Comparison of ENCODE assay signal across 1 cellular context in genomic region chr1:182295697-182296096, GRCh38.
TF ChIP-seq lines count a peak whose summit lies in the region.

No MANE protein-coding gene starts in this region.

TF ChIP-seq in K562, 482 proteins besides CTCF, POLR2A, EP300 and RAD21 (continued from another document):
- TF ChIP-seq, protein P1, sequence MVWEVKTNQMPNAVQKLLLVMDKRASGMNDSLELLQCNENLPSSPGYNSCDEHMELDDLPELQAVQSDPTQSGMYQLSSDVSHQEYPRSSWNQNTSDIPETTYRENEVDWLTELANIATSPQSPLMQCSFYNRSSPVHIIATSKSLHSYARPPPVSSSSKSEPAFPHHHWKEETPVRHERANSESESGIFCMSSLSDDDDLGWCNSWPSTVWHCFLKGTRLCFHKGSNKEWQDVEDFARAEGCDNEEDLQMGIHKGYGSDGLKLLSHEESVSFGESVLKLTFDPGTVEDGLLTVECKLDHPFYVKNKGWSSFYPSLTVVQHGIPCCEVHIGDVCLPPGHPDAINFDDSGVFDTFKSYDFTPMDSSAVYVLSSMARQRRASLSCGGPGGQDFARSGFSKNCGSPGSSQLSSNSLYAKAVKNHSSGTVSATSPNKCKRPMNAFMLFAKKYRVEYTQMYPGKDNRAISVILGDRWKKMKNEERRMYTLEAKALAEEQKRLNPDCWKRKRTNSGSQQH (CRISPR knock-in tag; IDR thresholded peaks at IDR 0.05), result 0 out of 2 replicates have a peak, but pooled peaks have one; percentile 78
- TF ChIP-seq NCOA6 (IDR thresholded peaks at IDR 0.05) (no peak), HDAC6 (IDR thresholded peaks at IDR 0.05; ENCODE audit: low read depth, low read length) (no peak), ILF3 (IDR thresholded peaks at IDR 0.05; ENCODE audit: borderline replicate concordance) (no peak), THRAP3 (IDR thresholded peaks at IDR 0.05; ENCODE audit: borderline replicate concordance) (0 out of 2 replicates have a peak, but pooled peaks have one; percentile 62), POLR2AphosphoS2 (IDR thresholded peaks at IDR 0.05; ENCODE audit: low read length) (no peak), SAFB2 (IDR thresholded peaks at IDR 0.05; ENCODE audit: borderline replicate concordance, low read depth, low read length, severe bottlenecking) (no peak), GABPB2 (CRISPR knock-in tag; conservative IDR thresholded peaks at IDR 0.05) (no peak), BACH1 (tag; IDR thresholded peaks at IDR 0.05) (no peak), ELF4 (CRISPR knock-in tag; IDR thresholded peaks at IDR 0.05) (0 out of 2 replicates have a peak, but pooled peaks have one; percentile 53), TAF9B (IDR thresholded peaks at IDR 0.05; ENCODE audit: partially characterized antibody) (peak; percentile 11), IFI16 (CRISPR knock-in tag; IDR thresholded peaks at IDR 0.05) (no peak), ZNF511 (CRISPR knock-in tag; IDR thresholded peaks at IDR 0.05) (no peak), FOXK1 (CRISPR knock-in tag; IDR thresholded peaks at IDR 0.05; ENCODE audit: borderline replicate concordance) (no peak), ZNF174 (CRISPR knock-in tag; IDR thresholded peaks at IDR 0.05) (no peak), VEZF1 (CRISPR knock-in tag; IDR thresholded peaks at IDR 0.05) (no peak), NR2C1 (IDR thresholded peaks at IDR 0.05) (no peak), NR2C1 (tag; IDR thresholded peaks at IDR 0.05) (no peak), CSDE1 (IDR thresholded peaks at IDR 0.05) (no peak), ZBTB26 (CRISPR knock-in tag; IDR thresholded peaks at IDR 0.05) (peak; percentile 73; the same call in 1 of the 2 replicates), ZNF589 (CRISPR knock-in tag; IDR thresholded peaks at IDR 0.05; ENCODE audit: low read depth) (no peak), ZSCAN29 (IDR thresholded peaks at IDR 0.05) (no peak), HCFC1 (IDR thresholded peaks at IDR 0.05; ENCODE audit: low read depth, low read length) (no peak), KAT2B (IDR thresholded peaks at IDR 0.05; ENCODE audit: low read depth, low read length) (no peak), SRSF7 (optimal IDR thresholded peaks at IDR 0.05; ENCODE audit: low read depth, low read length) (no peak), ZNF354B (CRISPR knock-in tag; IDR thresholded peaks at IDR 0.05) (no peak), ZBTB2 (IDR thresholded peaks at IDR 0.05) (0 out of 2 replicates have a peak, but pooled peaks have one; percentile 33), HOXB6 (CRISPR knock-in tag; IDR thresholded peaks at IDR 0.05; ENCODE audit: borderline replicate concordance) (no peak)
- TF ChIP-seq, protein P2, sequence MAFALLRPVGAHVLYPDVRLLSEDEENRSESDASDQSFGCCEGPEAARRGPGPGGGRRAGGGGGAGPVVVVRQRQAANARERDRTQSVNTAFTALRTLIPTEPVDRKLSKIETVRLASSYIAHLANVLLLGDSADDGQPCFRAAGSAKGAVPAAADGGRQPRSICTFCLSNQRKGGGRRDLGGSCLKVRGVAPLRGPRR (CRISPR knock-in tag; IDR thresholded peaks at IDR 0.05), result no peak
- TF ChIP-seq, protein P3, sequence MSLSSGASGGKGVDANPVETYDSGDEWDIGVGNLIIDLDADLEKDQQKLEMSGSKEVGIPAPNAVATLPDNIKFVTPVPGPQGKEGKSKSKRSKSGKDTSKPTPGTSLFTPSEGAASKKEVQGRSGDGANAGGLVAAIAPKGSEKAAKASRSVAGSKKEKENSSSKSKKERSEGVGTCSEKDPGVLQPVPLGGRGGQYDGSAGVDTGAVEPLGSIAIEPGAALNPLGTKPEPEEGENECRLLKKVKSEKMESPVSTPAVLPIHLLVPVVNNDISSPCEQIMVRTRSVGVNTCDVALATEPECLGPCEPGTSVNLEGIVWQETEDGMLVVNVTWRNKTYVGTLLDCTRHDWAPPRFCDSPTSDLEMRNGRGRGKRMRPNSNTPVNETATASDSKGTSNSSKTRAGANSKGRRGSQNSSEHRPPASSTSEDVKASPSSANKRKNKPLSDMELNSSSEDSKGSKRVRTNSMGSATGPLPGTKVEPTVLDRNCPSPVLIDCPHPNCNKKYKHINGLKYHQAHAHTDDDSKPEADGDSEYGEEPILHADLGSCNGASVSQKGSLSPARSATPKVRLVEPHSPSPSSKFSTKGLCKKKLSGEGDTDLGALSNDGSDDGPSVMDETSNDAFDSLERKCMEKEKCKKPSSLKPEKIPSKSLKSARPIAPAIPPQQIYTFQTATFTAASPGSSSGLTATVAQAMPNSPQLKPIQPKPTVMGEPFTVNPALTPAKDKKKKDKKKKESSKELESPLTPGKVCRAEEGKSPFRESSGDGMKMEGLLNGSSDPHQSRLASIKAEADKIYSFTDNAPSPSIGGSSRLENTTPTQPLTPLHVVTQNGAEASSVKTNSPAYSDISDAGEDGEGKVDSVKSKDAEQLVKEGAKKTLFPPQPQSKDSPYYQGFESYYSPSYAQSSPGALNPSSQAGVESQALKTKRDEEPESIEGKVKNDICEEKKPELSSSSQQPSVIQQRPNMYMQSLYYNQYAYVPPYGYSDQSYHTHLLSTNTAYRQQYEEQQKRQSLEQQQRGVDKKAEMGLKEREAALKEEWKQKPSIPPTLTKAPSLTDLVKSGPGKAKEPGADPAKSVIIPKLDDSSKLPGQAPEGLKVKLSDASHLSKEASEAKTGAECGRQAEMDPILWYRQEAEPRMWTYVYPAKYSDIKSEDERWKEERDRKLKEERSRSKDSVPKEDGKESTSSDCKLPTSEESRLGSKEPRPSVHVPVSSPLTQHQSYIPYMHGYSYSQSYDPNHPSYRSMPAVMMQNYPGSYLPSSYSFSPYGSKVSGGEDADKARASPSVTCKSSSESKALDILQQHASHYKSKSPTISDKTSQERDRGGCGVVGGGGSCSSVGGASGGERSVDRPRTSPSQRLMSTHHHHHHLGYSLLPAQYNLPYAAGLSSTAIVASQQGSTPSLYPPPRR (CRISPR knock-in tag; IDR thresholded peaks at IDR 0.05; ENCODE audit: borderline replicate concordance), result no peak
- TF ChIP-seq, protein P4, sequence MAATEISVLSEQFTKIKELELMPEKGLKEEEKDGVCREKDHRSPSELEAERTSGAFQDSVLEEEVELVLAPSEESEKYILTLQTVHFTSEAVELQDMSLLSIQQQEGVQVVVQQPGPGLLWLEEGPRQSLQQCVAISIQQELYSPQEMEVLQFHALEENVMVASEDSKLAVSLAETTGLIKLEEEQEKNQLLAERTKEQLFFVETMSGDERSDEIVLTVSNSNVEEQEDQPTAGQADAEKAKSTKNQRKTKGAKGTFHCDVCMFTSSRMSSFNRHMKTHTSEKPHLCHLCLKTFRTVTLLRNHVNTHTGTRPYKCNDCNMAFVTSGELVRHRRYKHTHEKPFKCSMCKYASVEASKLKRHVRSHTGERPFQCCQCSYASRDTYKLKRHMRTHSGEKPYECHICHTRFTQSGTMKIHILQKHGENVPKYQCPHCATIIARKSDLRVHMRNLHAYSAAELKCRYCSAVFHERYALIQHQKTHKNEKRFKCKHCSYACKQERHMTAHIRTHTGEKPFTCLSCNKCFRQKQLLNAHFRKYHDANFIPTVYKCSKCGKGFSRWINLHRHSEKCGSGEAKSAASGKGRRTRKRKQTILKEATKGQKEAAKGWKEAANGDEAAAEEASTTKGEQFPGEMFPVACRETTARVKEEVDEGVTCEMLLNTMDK (IDR thresholded peaks at IDR 0.05; ENCODE audit: borderline replicate concordance, insufficient read depth, low read depth, low read length, poor library complexity, severe bottlenecking), result no peak
